In the genomic region with DNA sequence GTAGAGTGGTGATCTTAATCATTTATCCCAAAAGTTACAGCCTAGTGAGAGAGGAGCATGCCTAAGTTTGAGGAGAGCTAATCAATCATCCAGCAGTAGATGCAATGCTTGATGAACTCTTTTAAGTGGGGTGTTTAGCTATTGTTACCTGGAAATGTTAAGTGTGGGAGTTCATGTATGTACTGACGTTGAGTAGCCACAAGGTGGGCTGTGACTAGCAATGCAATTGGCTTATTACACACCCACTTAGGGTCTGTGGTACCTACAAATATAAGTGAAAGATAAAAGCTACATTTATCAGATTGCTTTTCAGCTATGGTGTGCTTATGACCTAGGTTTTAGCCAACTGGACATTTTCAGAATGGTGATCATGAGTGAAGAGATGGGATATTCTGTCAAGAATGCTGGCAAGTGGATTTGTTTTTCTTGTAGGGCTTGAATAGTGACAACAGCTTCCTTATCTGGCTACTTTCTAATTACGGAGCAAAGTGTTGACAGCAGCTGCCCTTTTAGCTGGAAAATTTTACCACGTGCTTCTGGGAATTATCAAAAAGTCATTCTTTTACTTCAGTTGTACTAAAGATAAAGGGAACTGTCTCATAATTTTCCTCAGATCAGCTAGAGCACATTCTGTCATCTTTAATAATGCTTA, we compare ENCODE assay signal across 21 cellular contexts.
DNase-seq lines count a peak whose midpoint lies in the region; ATAC-seq and TF ChIP-seq lines count a peak whose summit lies in the region.
"Had no signal": no experiment of that assay in that cellular context is flagged by ENCODE, and none has a peak within 500 bp of the region (broad histone marks: within the 10 kb centered on the region; RNA-seq: fewer than 3 reads in every experiment).

No MANE protein-coding gene starts in this region.

- H3K4me3 ChIP-seq in PC-3 (ENCODE audit: low read length) (no peak overlapping the region), transverse colon (no peak overlapping the region)
- H3K4me3 ChIP-seq: A549, BLaER1, lung had no signal

- H3F3A ChIP-seq in PC-3 (ENCODE audit: low read length, unreplicated experiment), result no peaks in the 10 kb centered on the region

- TF ChIP-seq CTCF in PC-3 (conservative IDR thresholded peaks at IDR 0.05; ENCODE audit: low read depth, low read length) (0 out of 2 replicates have a peak, but pooled peaks have one; percentile 20), glutamatergic neuron (IDR thresholded peaks at IDR 0.05; ENCODE audit: partially characterized antibody, unreplicated experiment) (peak; percentile 29), osteocyte (IDR thresholded peaks at IDR 0.05) (peak; percentile 11), transverse colon (IDR thresholded peaks at IDR 0.05) (no peak)

- peak; percentile 20 for DNase-seq in NCI-H82 (lab: John Stamatoyannopoulos, UW)
- DNase-seq in NCI-H82 treated with DMSO at 0.1 percent for 48 hours (lab: John Stamatoyannopoulos, UW; ENCODE audit: unreplicated experiment), result no peak
- no peak for DNase-seq in PC-3
- DNase-seq in glutamatergic neuron, result no peak
- no peak for DNase-seq in osteocyte (ENCODE audit: extremely low spot score, unreplicated experiment)
- no peak for DNase-seq in GF-D8 (lab: John Stamatoyannopoulos, UW)
- DNase-seq in transverse colon, result no peak
- DNase-seq: activated CD4-positive, alpha-beta T cell treated with anti-CD3 and anti-CD28 coated beads for 48 hours; islet precursor cell; KBM-7; NCI-H1694 treated with DMSO at 0.1 percent for 48 hours; NCI-H226; stimulated activated CD4-positive, alpha-beta T cell treated with anti-CD3 and anti-CD28 coated beads, Interleukin-15, amount 100 ng/mL, for 24 hours; substantia nigra had no signal

- WGBS in transverse colon (ENCODE audit: low coverage in 1 of 2), 2 donors, result 53 to 59% methylated on average over 3 of the region's 3 CpGs

- no peaks in the 10 kb centered on the region for H3K4me1 ChIP-seq in PC-3 (ENCODE audit: insufficient read depth, low read length)
- H3K4me1 ChIP-seq in transverse colon, result no peaks in the 10 kb centered on the region
- H3K4me1 ChIP-seq: A549, BLaER1 had no signal

- no peaks in the 10 kb centered on the region for H3K27me3 Mint-ChIP-seq in glutamatergic neuron (ENCODE audit: unreplicated experiment)
- H3K27me3 Mint-ChIP-seq in osteocyte (ENCODE audit: unreplicated experiment), result no peaks in the 10 kb centered on the region
- H3K27me3 Mint-ChIP-seq: activated naive CD8-positive, alpha-beta T cell had no signal

- H3K4me2 ChIP-seq in PC-3 (ENCODE audit: low read length), result no peak overlapping the region
- H3K4me2 ChIP-seq: A549, BLaER1 had no signal

- H3K79me2 ChIP-seq in PC-3 (ENCODE audit: low read length), result no peaks in the 10 kb centered on the region

- H3K4me3 Mint-ChIP-seq in glutamatergic neuron (ENCODE audit: unreplicated experiment) (no peak overlapping the region), osteocyte (ENCODE audit: unreplicated experiment) (no peak overlapping the region)
- H3K4me3 Mint-ChIP-seq: activated naive CD8-positive, alpha-beta T cell; activated T-helper 1 cell treated with anti-CD3 and anti-CD28 coated beads, Interleukin-12 subunit alpha, Interleukin-12 subunit beta, Interleukin-2, Interleukin-4 antibody, amounts not matched to agents 30 ng/mL and 10 ng/mL and 1 ng/mL, durations not matched to agents 14 hours and 24 hours and 36 hours had no signal

- in situ Hi-C loops in transverse colon (cut with MboI; ENCODE audit: low pct_ligation_motif_present in 1 of 4, low pct_unique_long_range_greater_than_20kb in 1 of 4, low sequenced_read_pairs in 3 of 4), result no loop called here

- TF ChIP-seq EP300 in transverse colon (IDR thresholded peaks at IDR 0.05; ENCODE audit: low read depth), result no peak

- no TSS peak for BruUV-seq in PC-3 (replicated peaks; lab: Mats Ljungman, UMichigan)

- H3K36me3 ChIP-seq in PC-3 (ENCODE audit: low read depth, low read length) (no peaks in the 10 kb centered on the region), transverse colon (no peaks in the 10 kb centered on the region)
- H3K36me3 ChIP-seq: BLaER1 had no signal

- H3K9me2 ChIP-seq in PC-3 (replicated peaks; ENCODE audit: low read length), result no peaks in the 10 kb centered on the region

- ATAC-seq in PC-3 (no peak), HG03565 (IDR thresholded peaks at IDR 0.05; ENCODE audit: unreplicated experiment) (no peak)
- ATAC-seq: A549, sciatic nerve had no signal

- no peaks in the 10 kb centered on the region for H3K9me3 ChIP-seq in PC-3 (ENCODE audit: low read length)
- no peaks in the 10 kb centered on the region for H3K9me3 ChIP-seq in transverse colon
- H3K9me3 ChIP-seq: A549, BLaER1 had no signal

- H4K20me1 ChIP-seq in PC-3 (ENCODE audit: low read length), result no peaks in the 10 kb centered on the region
- H4K20me1 ChIP-seq: BLaER1 had no signal

- H3K27me3 ChIP-seq in PC-3 (ENCODE audit: low read length) (no peaks in the 10 kb centered on the region), transverse colon (no peaks in the 10 kb centered on the region)
- H3K27me3 ChIP-seq: BLaER1 had no signal

- H3K27ac Mint-ChIP-seq in glutamatergic neuron (ENCODE audit: unreplicated experiment), result no peak overlapping the region
- no peak overlapping the region for H3K27ac Mint-ChIP-seq in osteocyte (ENCODE audit: unreplicated experiment)
- H3K27ac Mint-ChIP-seq: activated naive CD8-positive, alpha-beta T cell; activated T-helper 1 cell treated with anti-CD3 and anti-CD28 coated beads, Interleukin-12 subunit alpha, Interleukin-12 subunit beta, Interleukin-2, Interleukin-4 antibody, amounts not matched to agents 30 ng/mL and 10 ng/mL and 1 ng/mL, durations not matched to agents 14 hours and 24 hours and 36 hours had no signal

- H3K27ac ChIP-seq in PC-3 (ENCODE audit: low read length) (no peak overlapping the region), transverse colon (no peak overlapping the region)
- H3K27ac ChIP-seq: A549, BLaER1 had no signal

- no peak overlapping the region for H3K9ac ChIP-seq in PC-3 (ENCODE audit: low read length)
- H3K9ac ChIP-seq: BLaER1 had no signal

- H3K9me3 Mint-ChIP-seq in glutamatergic neuron (ENCODE audit: unreplicated experiment) (no peaks in the 10 kb centered on the region), osteocyte (ENCODE audit: unreplicated experiment) (peaks cover 20% of the 10 kb centered on the region)

- H3K4me1 Mint-ChIP-seq in glutamatergic neuron (ENCODE audit: low read depth, unreplicated experiment) (no peaks in the 10 kb centered on the region), osteocyte (ENCODE audit: unreplicated experiment) (peaks cover 6% of the 10 kb centered on the region)

- POLR2A ChIA-PET in PC-3 (lab: Charles Lee; ENCODE audit: unreplicated experiment), result no interaction called here

- intact Hi-C loops in PC-3 (cut with micrococcal nuclease), result no loop called here
- intact Hi-C loops in transverse colon (cut with DNase I; ENCODE audit: low total_unique reads), result no loop called here

- TF ChIP-seq POLR2A in transverse colon (IDR thresholded peaks at IDR 0.05), result no peak

- H3K36me3 Mint-ChIP-seq in glutamatergic neuron (ENCODE audit: unreplicated experiment) (no peaks in the 10 kb centered on the region), osteocyte (ENCODE audit: unreplicated experiment) (no peaks in the 10 kb centered on the region)
- H3K36me3 Mint-ChIP-seq: activated naive CD8-positive, alpha-beta T cell had no signal

- CTCF ChIA-PET in PC-3 (lab: Charles Lee), result no interaction called here

- H2AFZ ChIP-seq in PC-3 (ENCODE audit: low read length), result no peak overlapping the region

Comparison
In these comparisons a context has a peak if more than half of its experiments do, and no peak if none do; other contexts are left out.
1. CTCF ChIP-seq: peak in PC-3 (single experiment), glutamatergic neuron (single experiment) and osteocyte (single experiment); none in transverse colon (0 of 5).